Comparison of ENCODE assay signal across 9 cellular contexts in the genomic region with DNA sequence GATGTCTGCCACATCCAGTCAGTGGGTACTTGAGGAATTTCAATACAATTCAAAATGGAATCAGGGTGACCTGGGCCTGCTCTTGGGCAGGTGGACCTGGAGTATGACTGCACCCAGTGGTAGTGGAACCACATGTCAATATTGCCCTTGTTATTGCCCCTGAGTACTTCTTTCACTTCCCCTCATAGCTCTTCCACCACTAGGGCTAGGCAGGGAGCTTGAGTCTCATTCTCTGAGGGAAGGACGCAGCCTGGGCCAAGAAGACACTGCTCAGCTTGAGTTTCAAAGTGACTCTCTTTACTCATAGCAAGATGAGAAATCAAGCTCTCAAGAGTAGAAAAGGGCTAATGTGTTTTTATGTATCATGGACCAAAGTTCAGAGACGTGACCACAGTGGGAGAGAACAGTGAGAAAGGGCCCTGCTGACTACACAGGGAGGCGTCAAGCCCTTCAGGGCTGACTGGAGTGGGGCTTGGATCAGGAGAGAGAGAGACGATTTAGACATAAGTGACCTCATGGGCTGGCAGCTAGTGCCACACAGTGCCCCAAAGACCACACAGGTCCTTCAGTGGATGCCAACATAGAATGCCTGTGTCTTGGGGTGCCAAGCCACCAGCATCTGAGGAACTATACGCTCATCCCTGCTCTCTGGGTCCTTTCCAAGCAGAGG. TPM values are rescaled to one million over a fixed set of nuclear protein-coding genes. Genes with fewer than 3 reads are reported as not detected.
DNase-seq lines count a peak whose midpoint lies in the region; ATAC-seq and TF ChIP-seq lines count a peak whose summit lies in the region.
"Had no signal": no experiment of that assay in that cellular context is flagged by ENCODE, and none has a peak within 500 bp of the region (broad histone marks: within the 10 kb centered on the region; RNA-seq: fewer than 3 reads in every experiment).

No MANE protein-coding gene starts in this region.

- H3K9me3 ChIP-seq in mucosa of descending colon: no peaks in the 10 kb centered on the region
- H3K9me3 ChIP-seq: left lung had no signal

- DNase-seq in mucosa of descending colon: no peak
- DNase-seq in 8988T: no peak
- no peak for DNase-seq in stimulated activated CD4-positive, alpha-beta T cell treated with anti-CD3 and anti-CD28 coated beads, Interleukin-15, amount 100 ng/mL, for 24 hours
- DNase-seq: left lung, SHP77 treated with DMSO at 0.1 percent for 48 hours had no signal

- ATAC-seq in GM18867 (IDR thresholded peaks at IDR 0.05; ENCODE audit: unreplicated experiment): peak; percentile 79
- ATAC-seq in GM21723 (IDR thresholded peaks at IDR 0.05; ENCODE audit: unreplicated experiment): peak; percentile 79
- peak; percentile 66 for ATAC-seq in HG03469 (IDR thresholded peaks at IDR 0.05; ENCODE audit: unreplicated experiment)
- peak; percentile 37 for ATAC-seq in mucosa of descending colon
- ATAC-seq in HG02970 (IDR thresholded peaks at IDR 0.05; ENCODE audit: low FRiP score, unreplicated experiment): no peak
- ATAC-seq: left lung had no signal

- H3K4me3 ChIP-seq in mucosa of descending colon: no peak overlapping the region
- H3K4me3 ChIP-seq: left lung had no signal

- no peaks in the 10 kb centered on the region for H3K36me3 ChIP-seq in mucosa of descending colon (ENCODE audit: low read depth)
- H3K36me3 ChIP-seq: left lung had no signal

- intact Hi-C loops in mucosa of descending colon (cut with DNase I, micrococcal nuclease): no loop called here

- no peaks in the 10 kb centered on the region for H3K4me1 ChIP-seq in mucosa of descending colon (ENCODE audit: low read depth)
- H3K4me1 ChIP-seq: left lung had no signal

- TF ChIP-seq CTCF in mucosa of descending colon (IDR thresholded peaks at IDR 0.05): no peak

RNA-seq across cellular contexts. Expression of a gene that starts 12.8 kb away (rescaled TPM):
- total RNA-seq in mucosa of descending colon: 1,000 to 10,000 TPM in 1 of 3 donors, 100 to 1,000 TPM in 2; 838 to 1,158 (median 963) TPM

RNA-seq across cellular contexts. Expression of a gene that starts 60.0 kb away (rescaled TPM):
- 10 to 100 TPM; 17.6 to 21.8 (median 18.6) TPM for total RNA-seq in mucosa of descending colon
